ENCODE assay signal across 8 cellular contexts in the genomic region with DNA sequence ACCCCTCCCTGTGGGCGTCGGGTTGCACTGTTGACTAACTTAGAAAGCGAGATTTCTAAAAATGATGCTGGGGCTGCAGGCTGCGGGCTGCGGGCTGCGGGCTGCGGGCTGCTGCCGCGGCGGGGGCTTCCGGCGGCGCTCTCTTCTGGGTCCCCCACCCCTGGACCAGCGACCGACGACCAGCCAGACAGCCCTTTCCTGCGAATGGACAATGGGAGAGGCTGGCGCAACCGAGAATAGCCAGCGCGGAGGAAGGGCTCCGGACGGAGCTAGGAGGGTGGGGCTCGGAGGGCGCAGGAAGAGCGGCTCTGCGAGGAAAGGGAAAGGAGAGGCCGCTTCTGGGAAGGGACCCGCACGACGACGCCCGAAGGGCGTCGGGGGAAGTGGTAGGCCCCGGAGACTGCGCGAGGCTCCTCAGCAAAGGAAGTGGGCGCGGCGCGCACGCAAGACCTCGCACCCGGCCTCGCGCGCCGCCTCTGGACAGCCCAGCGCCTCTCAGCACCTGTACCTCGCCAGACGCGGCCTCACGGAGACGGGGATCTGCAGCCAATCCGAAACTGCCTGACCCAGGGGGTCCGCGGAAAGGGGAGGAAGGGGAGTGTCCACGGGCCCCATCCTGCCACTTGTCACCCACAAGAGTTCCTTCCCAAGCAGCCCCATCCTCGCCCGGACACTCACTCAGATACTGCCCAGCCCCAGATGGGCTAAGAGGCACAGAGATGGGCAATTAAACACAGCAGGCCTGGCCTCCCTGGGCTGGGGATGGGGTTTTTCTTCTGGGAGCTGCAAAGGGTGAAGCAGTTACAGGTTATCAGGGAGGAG.
DNase-seq lines count a peak whose midpoint lies in the region; ATAC-seq, FAIRE-seq and TF ChIP-seq lines count a peak whose summit lies in the region.

No MANE protein-coding gene starts in this region.

- H3K27ac ChIP-seq in OCI-LY3 (ENCODE audit: low read length) = no peak overlapping the region

- H3K4me3 ChIP-seq in OCI-LY3 (ENCODE audit: low read length) (peak overlapping the region; percentile 78), iPS-11a (ENCODE audit: low read depth, low read length) (peak overlapping the region; percentile 34)

- peaks cover 83% of the 10 kb centered on the region for H3K27me3 ChIP-seq in OCI-LY3 (ENCODE audit: low read depth, low read length)

- H3K36me3 ChIP-seq in OCI-LY3 (replicated peaks; ENCODE audit: low read depth, low read length) = no peaks in the 10 kb centered on the region

- peak overlapping the region; percentile 94 for H3K4me2 ChIP-seq in OCI-LY3 (ENCODE audit: low read length)

- H3K27me3 Mint-ChIP-seq in activated naive CD8-positive, alpha-beta T cell treated with anti-CD3 and anti-CD28 coated beads for 36 hours = peaks cover 4% of the 10 kb centered on the region

- H3K4me3 Mint-ChIP-seq in activated naive CD8-positive, alpha-beta T cell treated with anti-CD3 and anti-CD28 coated beads for 36 hours = peak overlapping the region; percentile 74

- no peak overlapping the region for H2AFZ ChIP-seq in OCI-LY3 (ENCODE audit: low read depth, low read length)

- no peaks in the 10 kb centered on the region for H3K79me2 ChIP-seq in OCI-LY3 (ENCODE audit: low read length)

- H3K4me1 Mint-ChIP-seq in activated naive CD8-positive, alpha-beta T cell treated with anti-CD3 and anti-CD28 coated beads for 36 hours = peaks cover 25% of the 10 kb centered on the region

- peaks cover 3% of the 10 kb centered on the region for H3K36me3 Mint-ChIP-seq in activated naive CD8-positive, alpha-beta T cell treated with anti-CD3 and anti-CD28 coated beads for 36 hours

- FAIRE-seq in GM18507 (lab: Jason Lieb, UNC) = no peak

- DNase-seq in GM18507 (ENCODE audit: extremely low spot score, insufficient read length, low read depth) (peak; percentile 68), COR-L47 (lab: John Stamatoyannopoulos, UW) (no peak), AG08395 (ENCODE audit: low spot score) (no peak)
- peak; percentile 81 for DNase-seq in activated naive CD8-positive, alpha-beta T cell treated with anti-CD3 and anti-CD28 coated beads for 36 hours
- peak; percentile 31 to 70 for DNase-seq in stimulated activated CD4-positive, alpha-beta T cell treated with anti-CD3 and anti-CD28 coated beads, Interleukin-12 subunit alpha, Interleukin-12 subunit beta, amount 100 ng/mL, for 24 hours (ENCODE audit: low read depth in 2 of 2)

- H3K27ac Mint-ChIP-seq in activated naive CD8-positive, alpha-beta T cell treated with anti-CD3 and anti-CD28 coated beads for 36 hours = peak overlapping the region; percentile 91

- ATAC-seq in HG02798 (IDR thresholded peaks at IDR 0.05; ENCODE audit: poor library complexity, unreplicated experiment) = peak; percentile 65

- H4K20me1 ChIP-seq in OCI-LY3 (ENCODE audit: insufficient read depth, low read length) = peaks cover 6% of the 10 kb centered on the region; the same call in 1 of the 2 replicates

- H3K4me1 ChIP-seq in OCI-LY3 (ENCODE audit: low read length) = peaks cover 47% of the 10 kb centered on the region

- H3K9ac ChIP-seq in OCI-LY3 (ENCODE audit: low read length) = peak overlapping the region; percentile 36; the same call in 1 of the 2 replicates

- H3K9me3 Mint-ChIP-seq in activated naive CD8-positive, alpha-beta T cell treated with anti-CD3 and anti-CD28 coated beads for 36 hours = peaks cover 5% of the 10 kb centered on the region

- peak; percentile 42 for TF ChIP-seq CTCF in OCI-LY3 (IDR thresholded peaks at IDR 0.05; ENCODE audit: low read depth, low read length)

- no peaks in the 10 kb centered on the region for H3K9me3 ChIP-seq in OCI-LY3 (ENCODE audit: insufficient read depth, low read length)

Comparison
In these comparisons a context has a peak if more than half of its experiments do, and no peak if none do; other contexts are left out.
1. DNase-seq: peak in GM18507 (single experiment), activated naive CD8-positive, alpha-beta T cell treated with anti-CD3 and anti-CD28 coated beads for 36 hours (single experiment) and stimulated activated CD4-positive, alpha-beta T cell treated with anti-CD3 and anti-CD28 coated beads, Interleukin-12 subunit alpha, Interleukin-12 subunit beta, amount 100 ng/mL, for 24 hours (2 of 2); none in COR-L47 (single experiment) and AG08395 (single experiment).